16 cellular contexts compared by ENCODE assay signal in genomic region chrX:135657946-135658641, GRCh38. TPM values are rescaled to one million over a fixed set of nuclear protein-coding genes. Genes with fewer than 3 reads are reported as not detected.
"Had no signal": no experiment of that assay in that cellular context is flagged by ENCODE, and none has a peak within 500 bp of the region (broad histone marks: within the 10 kb centered on the region; RNA-seq: fewer than 3 reads in every experiment).

No MANE protein-coding gene starts in this region.

RNA-seq across cellular contexts. Expression of gene CT45A1, which starts 55.3 kb away (rescaled TPM):
- total RNA-seq: activated CD4-positive, alpha-beta memory T cell treated with anti-CD3 and anti-CD28 coated beads for 36 hours; activated naive CD8-positive, alpha-beta T cell treated with anti-CD3 and anti-CD28 coated beads for 36 hours; breast epithelium; colonic mucosa; endothelial cell of umbilical vein; esophagus mucosa; kidney epithelial cell; left lung; lung; mesenteric fat pad; mucosa of gallbladder; pulmonary artery endothelial cell; right cardiac atrium; thoracic aorta; vagina had no signal
- polyA plus RNA-seq: endothelial cell of umbilical vein, lung, neural cell, right cardiac atrium had no signal
